ENCODE assay signal across 13 cellular contexts in genomic region chr3:114428173-114428606, GRCh38.
DNase-seq lines count a peak whose midpoint lies in the region; ATAC-seq and TF ChIP-seq lines count a peak whose summit lies in the region.
"Had no signal": no experiment of that assay in that cellular context is flagged by ENCODE, and none has a peak within 500 bp of the region (broad histone marks: within the 10 kb centered on the region; RNA-seq: fewer than 3 reads in every experiment).

No MANE protein-coding gene starts in this region.

- intact Hi-C loops in psoas muscle (cut with DNase I) = no loop called here

- H3K4me2 ChIP-seq in OCI-LY1 (ENCODE audit: low read length) (peak overlapping the region; percentile 15; the same call in 1 of the 2 replicates), trophoblast cell (ENCODE audit: low read length) (no peak overlapping the region), GM23248 (ENCODE audit: unreplicated experiment) (no peak overlapping the region)

- no peaks in the 10 kb centered on the region for H3K79me1 ChIP-seq in trophoblast cell (ENCODE audit: low read length)

- DNase-seq in trophoblast cell (no peak), psoas muscle (no peak), left lobe of liver (ENCODE audit: low spot score) (no peak), GM23248 (no peak)
- DNase-seq: activated CD4-positive, alpha-beta T cell treated with anti-CD3 and anti-CD28 coated beads, Interleukin-2, amount 50 U/mL, for 48 hours; activated naive CD4-positive, alpha-beta T cell treated with anti-CD3 and anti-CD28 coated beads, Interleukin-2, amount 10 ng/mL, durations not matched to agents 7 days and 5 days; colonic mucosa; foreskin fibroblast; left lung had no signal

- H3K9ac ChIP-seq in OCI-LY1 (ENCODE audit: low read length) (no peak overlapping the region), trophoblast cell (ENCODE audit: low read length) (no peak overlapping the region), GM23248 (no peak overlapping the region)

- H4K20me1 ChIP-seq in OCI-LY1 (ENCODE audit: insufficient read depth, low read length) (no peaks in the 10 kb centered on the region), GM23248 (ENCODE audit: insufficient read depth) (no peaks in the 10 kb centered on the region)

- H3K79me2 ChIP-seq in OCI-LY1 (ENCODE audit: insufficient read depth, low read length) = no peaks in the 10 kb centered on the region
- no peaks in the 10 kb centered on the region for H3K79me2 ChIP-seq in trophoblast cell (ENCODE audit: control insufficient read depth, insufficient read depth, low read length, poor library complexity)
- peaks cover 5% of the 10 kb centered on the region; the same call in 1 of the 2 replicates for H3K79me2 ChIP-seq in GM23248 (ENCODE audit: insufficient read depth)

- H3K4me1 ChIP-seq in OCI-LY1 (ENCODE audit: insufficient read depth, low read length, severe bottlenecking) = peaks cover 11% of the 10 kb centered on the region
- no peaks in the 10 kb centered on the region for H3K4me1 ChIP-seq in trophoblast cell (ENCODE audit: control insufficient read depth in 1 of 2, insufficient read depth in 2 of 2, low read length in 2 of 2)
- H3K4me1 ChIP-seq in psoas muscle = peaks cover 10% of the 10 kb centered on the region
- no peaks in the 10 kb centered on the region for H3K4me1 ChIP-seq in GM23248 (ENCODE audit: insufficient read depth)
- H3K4me1 ChIP-seq: colonic mucosa, left lung had no signal

- H2AFZ ChIP-seq in OCI-LY1 (ENCODE audit: low read length) = no peak overlapping the region
- no peak overlapping the region for H2AFZ ChIP-seq in trophoblast cell (ENCODE audit: insufficient read depth, low read length, poor library complexity)
- H2AFZ ChIP-seq in GM23248 = no peak overlapping the region

- no peak overlapping the region for H2BK5ac ChIP-seq in trophoblast cell (ENCODE audit: low read depth, low read length, poor library complexity)

- H3K4me3 ChIP-seq in OCI-LY1 (ENCODE audit: low read depth, low read length, poor library complexity, severe bottlenecking) (no peak overlapping the region), trophoblast cell (ENCODE audit: low read depth, low read length) (no peak overlapping the region), psoas muscle (no peak overlapping the region), GM23248 (no peak overlapping the region)
- H3K4me3 ChIP-seq: colonic mucosa, left lung had no signal

- H3F3A ChIP-seq in OCI-LY1 (ENCODE audit: insufficient read depth, low read length) (no peaks in the 10 kb centered on the region), GM23248 (ENCODE audit: insufficient read depth) (no peaks in the 10 kb centered on the region)

- H3K9me2 ChIP-seq in OCI-LY1 (ENCODE audit: low read depth, low read length) (no peaks in the 10 kb centered on the region), GM23248 (ENCODE audit: insufficient read depth) (no peaks in the 10 kb centered on the region)

- H3K14ac ChIP-seq in trophoblast cell (ENCODE audit: low read length) = no peak overlapping the region

- in situ Hi-C loops in GM23248 (cut with MboI) = no loop called here

- H3K23ac ChIP-seq in trophoblast cell (ENCODE audit: low read length) = no peak overlapping the region

- no peak overlapping the region for H3K4ac ChIP-seq in trophoblast cell (ENCODE audit: low read depth, low read length)

- H3K36me3 ChIP-seq in OCI-LY1 (ENCODE audit: insufficient read depth, low read length) = no peaks in the 10 kb centered on the region
- H3K36me3 ChIP-seq in trophoblast cell (ENCODE audit: control insufficient read depth in 1 of 2, insufficient read depth in 2 of 2, low read length in 2 of 2) = no peaks in the 10 kb centered on the region
- H3K36me3 ChIP-seq in psoas muscle (ENCODE audit: insufficient read depth in 1 of 2, low read depth in 1 of 2) = no peaks in the 10 kb centered on the region
- no peaks in the 10 kb centered on the region for H3K36me3 ChIP-seq in GM23248 (ENCODE audit: low read depth)
- H3K36me3 ChIP-seq: colonic mucosa, left lung had no signal

- H3K27me3 ChIP-seq in OCI-LY1 (ENCODE audit: insufficient read depth, low read length) (no peaks in the 10 kb centered on the region), trophoblast cell (ENCODE audit: insufficient read depth, low read length) (no peaks in the 10 kb centered on the region), psoas muscle (ENCODE audit: insufficient read depth in 3 of 3, low read length in 2 of 3) (no peaks in the 10 kb centered on the region), GM23248 (replicated peaks; ENCODE audit: insufficient read depth) (no peaks in the 10 kb centered on the region)
- H3K27me3 ChIP-seq: colonic mucosa, left lung had no signal

- no peak overlapping the region for H2BK120ac ChIP-seq in trophoblast cell (ENCODE audit: insufficient read depth, low read length, poor library complexity)

- no peak overlapping the region for H3K27ac ChIP-seq in OCI-LY1 (ENCODE audit: low read depth, low read length, poor library complexity, severe bottlenecking)
- no peak overlapping the region for H3K27ac ChIP-seq in trophoblast cell (ENCODE audit: low read depth, low read length)
- H3K27ac ChIP-seq in psoas muscle = no peak overlapping the region
- H3K27ac ChIP-seq in GM23248 = no peak overlapping the region
- H3K27ac ChIP-seq: colonic mucosa, left lung had no signal

- TF ChIP-seq CTCF in OCI-LY1 (IDR thresholded peaks at IDR 0.05; ENCODE audit: low read length) (no peak), psoas muscle (IDR thresholded peaks at IDR 0.05) (no peak)

- H2BK12ac ChIP-seq in trophoblast cell (ENCODE audit: low read length) = no peak overlapping the region

- no peak overlapping the region for H3K18ac ChIP-seq in trophoblast cell (ENCODE audit: low read length)

- H3K9me3 ChIP-seq in OCI-LY1 (ENCODE audit: low read length) (no peaks in the 10 kb centered on the region), trophoblast cell (ENCODE audit: insufficient read depth, low read depth, low read length) (no peaks in the 10 kb centered on the region), psoas muscle (no peaks in the 10 kb centered on the region), GM23248 (ENCODE audit: low read depth) (no peaks in the 10 kb centered on the region)
- H3K9me3 ChIP-seq: colonic mucosa, left lung had no signal

- no peak overlapping the region for H4K91ac ChIP-seq in trophoblast cell (ENCODE audit: low read depth, low read length)

- H2AK5ac ChIP-seq in trophoblast cell (ENCODE audit: low read length) = no peak overlapping the region

- no peak overlapping the region for H4K8ac ChIP-seq in trophoblast cell (ENCODE audit: low read depth, low read length)

- WGBS in trophoblast cell (ENCODE audit: extremely low coverage, insufficient coverage, insufficient read length) = no CpG with 5 or more reads among the region's 5 CpGs
- WGBS in psoas muscle, 3 donors = 87 to 95% (median 89%) methylated on average over 5 of the region's 5 CpGs
- WGBS in GM23248 (ENCODE audit: low coverage in 1 of 2, low lambda C conversion rate in 2 of 2, missing lambda C conversion rate in 2 of 2), 2 experiments = 90 to 94% methylated on average over 5 of the region's 5 CpGs

- H4K12ac ChIP-seq in trophoblast cell (ENCODE audit: low read depth, low read length) = no peak overlapping the region

- peak; percentile 85 for ATAC-seq in GM18499 (IDR thresholded peaks at IDR 0.05; ENCODE audit: insufficient read depth, unreplicated experiment)
- peak; percentile 89 for ATAC-seq in GM21423 (IDR thresholded peaks at IDR 0.05; ENCODE audit: unreplicated experiment)
- peak; percentile 58 for ATAC-seq in HG03108 (IDR thresholded peaks at IDR 0.05; ENCODE audit: unreplicated experiment)
- ATAC-seq in psoas muscle = no peak
- no peak for ATAC-seq in left lobe of liver
- ATAC-seq: left lung had no signal

Comparison
In these comparisons a context has a peak if more than half of its experiments do, and no peak if none do; other contexts are left out.
1. ATAC-seq: peak in GM18499 (single experiment), GM21423 (single experiment) and HG03108 (single experiment); none in psoas muscle (0 of 4) and left lobe of liver (single experiment).